Comparison of ENCODE assay signal across 8 cellular contexts in the genomic region with DNA sequence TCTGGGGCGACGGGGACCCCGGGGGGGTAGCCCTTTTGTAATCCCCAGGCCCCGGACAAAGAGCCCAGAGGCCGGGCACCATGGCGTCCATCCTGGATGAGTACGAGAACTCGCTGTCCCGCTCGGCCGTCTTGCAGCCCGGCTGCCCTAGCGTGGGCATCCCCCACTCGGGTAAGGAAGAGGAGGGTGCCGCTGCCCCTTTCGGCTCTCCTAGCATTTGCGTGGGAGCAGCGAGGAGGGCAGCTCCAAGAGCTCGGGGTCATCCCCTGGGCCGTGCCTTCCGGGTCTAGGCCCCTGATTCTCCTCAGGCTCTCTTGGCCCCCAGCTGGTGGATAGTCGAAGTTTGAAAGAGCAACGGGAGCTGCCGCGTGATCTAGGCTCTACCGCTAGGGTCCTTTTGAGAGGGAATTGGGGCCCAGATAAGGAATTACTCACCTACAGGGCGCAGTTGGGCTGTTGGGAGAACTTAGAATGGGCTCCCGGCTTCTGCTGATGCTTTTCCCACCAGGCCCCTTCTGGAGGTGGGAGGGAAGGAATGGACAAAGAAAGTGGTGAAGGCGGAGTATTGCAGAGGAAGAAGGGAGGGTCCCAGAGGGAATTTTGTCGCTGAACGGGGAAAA. TPM values are rescaled to one million over a fixed set of nuclear protein-coding genes. Genes with fewer than 3 reads are reported as not detected.
DNase-seq lines count a peak whose midpoint lies in the region; ATAC-seq lines count a peak whose summit lies in the region.

No MANE protein-coding gene starts in this region.

- peak overlapping the region; percentile 100 for H3K4me3 Mint-ChIP-seq in activated T-helper 2 cell treated with anti-CD3 and anti-CD28 coated beads, Interferon-gamma antibody, Interleukin-2, Interleukin-4, amounts not matched to agents 10 μg/mL and 5 μg/mL and 100 μg/mL, durations not matched to agents 14 hours and 24 hours and 36 hours (ENCODE audit: low read depth)

- peaks cover 28% of the 10 kb centered on the region for H3K36me3 ChIP-seq in neuron (ENCODE audit: insufficient read depth, low read length)

- intact Hi-C loops in Right ventricle myocardium inferior (cut with DNase I) = loop anchor here (2.0 to 10.0 kb wide), 4 partner anchors 38 to 380 kb away; a partner anchor contains a TSS
- intact Hi-C loops in cardiac septum (cut with DNase I) = loop anchor here (1.0 to 10.0 kb wide), 4 partner anchors 87 to 302 kb away; a partner anchor contains a TSS
- intact Hi-C loops in activated T-helper 2 cell treated with anti-CD3 and anti-CD28 coated beads, Interferon-gamma antibody, Interleukin-2, Interleukin-4, amounts not matched to agents 10 μg/mL and 5 μg/mL and 100 μg/mL, durations not matched to agents 14 hours and 24 hours and 36 hours (cut with micrococcal nuclease) = loop anchor here (1.0 to 5.0 kb wide), 6 partner anchors 37 to 302 kb away; a partner anchor contains a TSS

- no peaks in the 10 kb centered on the region for H3K27me3 ChIP-seq in neuron (ENCODE audit: insufficient read depth, low read length)

- H2AFZ ChIP-seq in neuron (ENCODE audit: low read depth, low read length) = peak overlapping the region; percentile 93

- H3K27ac Mint-ChIP-seq in activated T-helper 2 cell treated with anti-CD3 and anti-CD28 coated beads, Interferon-gamma antibody, Interleukin-2, Interleukin-4, amounts not matched to agents 10 μg/mL and 5 μg/mL and 100 μg/mL, durations not matched to agents 14 hours and 24 hours and 36 hours = peak overlapping the region; percentile 97

- H3K36me3 Mint-ChIP-seq in activated T-helper 2 cell treated with anti-CD3 and anti-CD28 coated beads, Interferon-gamma antibody, Interleukin-2, Interleukin-4, amounts not matched to agents 10 μg/mL and 5 μg/mL and 100 μg/mL, durations not matched to agents 14 hours and 24 hours and 36 hours (ENCODE audit: low read depth) = peaks cover 24% of the 10 kb centered on the region

- H3K9me3 Mint-ChIP-seq in activated T-helper 2 cell treated with anti-CD3 and anti-CD28 coated beads, Interferon-gamma antibody, Interleukin-2, Interleukin-4, amounts not matched to agents 10 μg/mL and 5 μg/mL and 100 μg/mL, durations not matched to agents 14 hours and 24 hours and 36 hours = no peaks in the 10 kb centered on the region

- peaks cover 1% of the 10 kb centered on the region for H3K27me3 Mint-ChIP-seq in activated T-helper 2 cell treated with anti-CD3 and anti-CD28 coated beads, Interferon-gamma antibody, Interleukin-2, Interleukin-4, amounts not matched to agents 10 μg/mL and 5 μg/mL and 100 μg/mL, durations not matched to agents 14 hours and 24 hours and 36 hours (ENCODE audit: low read depth)

- ATAC-seq in Right ventricle myocardium inferior (peak; percentile 45), HG03196 (IDR thresholded peaks at IDR 0.05; ENCODE audit: unreplicated experiment) (peak; percentile 31), HG03039 (IDR thresholded peaks at IDR 0.05; ENCODE audit: unreplicated experiment) (no peak)

- DNase-seq in Right ventricle myocardium inferior (ENCODE audit: missing footprints) (peak; percentile 79), cardiac septum (ENCODE audit: low spot score) (no peak), RPMI7951 (ENCODE audit: low read depth) (peak; percentile 80), fibroblast of the conjunctiva (ENCODE audit: low read depth) (peak; percentile 31)
- DNase-seq in activated T-helper 2 cell treated with anti-CD3 and anti-CD28 coated beads, Interferon-gamma antibody, Interleukin-2, Interleukin-4, amounts not matched to agents 10 μg/mL and 5 μg/mL and 100 μg/mL, durations not matched to agents 14 hours and 24 hours and 36 hours (ENCODE audit: low spot score) = peak; percentile 55

- H3K4me1 ChIP-seq in neuron (ENCODE audit: insufficient read depth, low read length) = peaks cover 12% of the 10 kb centered on the region

- H3K4me1 Mint-ChIP-seq in activated T-helper 2 cell treated with anti-CD3 and anti-CD28 coated beads, Interferon-gamma antibody, Interleukin-2, Interleukin-4, amounts not matched to agents 10 μg/mL and 5 μg/mL and 100 μg/mL, durations not matched to agents 14 hours and 24 hours and 36 hours (ENCODE audit: low read depth) = peaks cover 20% of the 10 kb centered on the region

- H3K9me3 ChIP-seq in neuron (ENCODE audit: low read length) = no peaks in the 10 kb centered on the region

- H3K4me3 ChIP-seq in neuron (ENCODE audit: low read length) = peak overlapping the region; percentile 77

RNA-seq across cellular contexts. Expression of a gene that starts 0.5 kb away (rescaled TPM):
- total RNA-seq in Right ventricle myocardium inferior (20.6 TPM), cardiac septum (16.0 TPM)
- total RNA-seq in RPMI7951 (2014; rRNA removed; shearing (Covaris generic)) = 14.9 and 18.4 TPM in 2 replicates
- total RNA-seq in activated T-helper 2 cell treated with anti-CD3 and anti-CD28 coated beads, Interferon-gamma antibody, Interleukin-2, Interleukin-4, amounts not matched to agents 10 μg/mL and 5 μg/mL and 100 μg/mL, durations not matched to agents 14 hours and 24 hours and 36 hours = 12.6 and 13.1 TPM in 2 replicates

RNA-seq across cellular contexts. Expression of a gene that starts 20.8 kb away (rescaled TPM):
- total RNA-seq in Right ventricle myocardium inferior (not detected), cardiac septum (0.13 TPM)
- 0.12 and 0.20 TPM in 2 replicates for total RNA-seq in RPMI7951 (2014; rRNA removed; shearing (Covaris generic))
- 0.80 and 0.82 TPM in 2 replicates for total RNA-seq in activated T-helper 2 cell treated with anti-CD3 and anti-CD28 coated beads, Interferon-gamma antibody, Interleukin-2, Interleukin-4, amounts not matched to agents 10 μg/mL and 5 μg/mL and 100 μg/mL, durations not matched to agents 14 hours and 24 hours and 36 hours

RNA-seq across cellular contexts. Expression of a gene that starts 34.3 kb away (rescaled TPM):
- total RNA-seq in Right ventricle myocardium inferior (11.1 TPM), cardiac septum (11.5 TPM)
- 2.5 and 2.6 TPM in 2 replicates for total RNA-seq in RPMI7951 (2014; rRNA removed; shearing (Covaris generic))
- 0.14 and 0.37 TPM in 2 replicates for total RNA-seq in activated T-helper 2 cell treated with anti-CD3 and anti-CD28 coated beads, Interferon-gamma antibody, Interleukin-2, Interleukin-4, amounts not matched to agents 10 μg/mL and 5 μg/mL and 100 μg/mL, durations not matched to agents 14 hours and 24 hours and 36 hours

RNA-seq across cellular contexts. Expression of a gene that starts 51.0 kb away (rescaled TPM):
- total RNA-seq in Right ventricle myocardium inferior (2.0 TPM), cardiac septum (0.59 TPM)
- not detected in 2 replicates for total RNA-seq in RPMI7951 (2014; rRNA removed; shearing (Covaris generic))
- total RNA-seq in activated T-helper 2 cell treated with anti-CD3 and anti-CD28 coated beads, Interferon-gamma antibody, Interleukin-2, Interleukin-4, amounts not matched to agents 10 μg/mL and 5 μg/mL and 100 μg/mL, durations not matched to agents 14 hours and 24 hours and 36 hours = 22.5 and 24.5 TPM in 2 replicates

RNA-seq across cellular contexts. Expression of a gene that starts 58.5 kb away (rescaled TPM):
- total RNA-seq in Right ventricle myocardium inferior (0.81 TPM), cardiac septum (1.6 TPM)
- 6.8 and 9.5 TPM in 2 replicates for total RNA-seq in RPMI7951 (2014; rRNA removed; shearing (Covaris generic))
- total RNA-seq in activated T-helper 2 cell treated with anti-CD3 and anti-CD28 coated beads, Interferon-gamma antibody, Interleukin-2, Interleukin-4, amounts not matched to agents 10 μg/mL and 5 μg/mL and 100 μg/mL, durations not matched to agents 14 hours and 24 hours and 36 hours = 3.6 and 4.5 TPM in 2 replicates
